14 cellular contexts compared by ENCODE assay signal in the genomic region with DNA sequence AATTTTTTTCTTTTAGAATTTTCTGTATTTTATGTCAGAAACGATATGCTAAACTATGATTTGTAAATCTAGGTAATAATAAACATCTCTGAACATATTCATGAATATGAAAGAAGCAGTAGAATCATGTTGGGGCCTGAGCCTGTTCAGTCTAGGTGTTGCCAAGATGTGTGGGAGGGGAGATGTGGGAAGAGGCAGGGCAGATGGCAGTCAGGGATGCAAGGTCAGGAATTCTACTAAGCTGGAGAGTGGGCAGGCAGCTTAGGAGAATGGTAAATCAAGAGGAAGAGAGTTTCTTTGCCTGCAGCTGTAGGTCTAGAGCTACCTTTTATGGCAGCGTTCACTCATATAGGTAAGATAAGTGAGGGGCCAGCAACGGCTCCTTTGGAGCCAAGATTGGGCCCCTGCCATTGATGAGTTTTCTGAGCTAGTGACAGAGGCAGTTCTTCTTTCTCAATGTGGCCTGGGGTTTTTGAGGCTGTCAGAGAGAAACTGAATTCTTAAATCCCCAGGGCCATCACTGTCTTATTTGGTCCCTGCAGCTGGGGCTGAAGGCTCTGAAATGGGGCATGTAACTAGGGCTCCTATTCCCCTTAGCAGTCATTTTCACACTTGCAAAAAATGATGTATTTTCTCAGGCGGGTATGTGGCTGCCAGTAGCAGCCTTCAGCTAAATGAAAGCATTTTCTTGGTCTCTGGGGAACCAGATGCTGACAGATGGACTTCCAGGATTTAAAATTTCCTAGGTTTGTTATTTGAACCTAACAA.
DNase-seq lines count a peak whose midpoint lies in the region; ATAC-seq and TF ChIP-seq lines count a peak whose summit lies in the region.
"Had no signal": no experiment of that assay in that cellular context is flagged by ENCODE, and none has a peak within 500 bp of the region (broad histone marks: within the 10 kb centered on the region; RNA-seq: fewer than 3 reads in every experiment).

No MANE protein-coding gene starts in this region.

- no peaks in the 10 kb centered on the region for H3K27me3 Mint-ChIP-seq in CD4-positive, alpha-beta T cell
- H3K27me3 Mint-ChIP-seq: activated naive CD8-positive, alpha-beta T cell treated with anti-CD3 and anti-CD28 coated beads for 36 hours; naive B cell had no signal

- no peaks in the 10 kb centered on the region for H3K4me1 Mint-ChIP-seq in CD4-positive, alpha-beta T cell (ENCODE audit: low read depth)
- H3K4me1 Mint-ChIP-seq: activated naive CD8-positive, alpha-beta T cell treated with anti-CD3 and anti-CD28 coated beads for 36 hours; naive B cell had no signal

- POLR2A ChIA-PET in CD4-positive, alpha-beta T cell (lab: Charles Lee), result no interaction called here

- no peaks in the 10 kb centered on the region for H3K9me3 ChIP-seq in CD4-positive, alpha-beta T cell (ENCODE audit: control insufficient read depth, low read length)
- no peaks in the 10 kb centered on the region for H3K9me3 ChIP-seq in BE2C
- H3K9me3 ChIP-seq in gastroesophageal sphincter, result no peaks in the 10 kb centered on the region
- H3K9me3 ChIP-seq: thoracic aorta had no signal

- no peaks in the 10 kb centered on the region for H3K36me3 ChIP-seq in BE2C
- no peaks in the 10 kb centered on the region for H3K36me3 ChIP-seq in gastroesophageal sphincter
- H3K36me3 ChIP-seq: thoracic aorta had no signal

- intact Hi-C loops in CD4-positive, alpha-beta T cell (cut with DNase I, micrococcal nuclease), result no loop called here

- H3K27ac ChIP-seq in CD4-positive, alpha-beta T cell (ENCODE audit: low read depth, low read length), result no peak overlapping the region
- H3K27ac ChIP-seq in gastroesophageal sphincter, result no peak overlapping the region
- H3K27ac ChIP-seq in foreskin keratinocyte, result no peak overlapping the region
- H3K27ac ChIP-seq: thoracic aorta had no signal

- H3K4me3 Mint-ChIP-seq in CD4-positive, alpha-beta T cell, result no peak overlapping the region
- H3K4me3 Mint-ChIP-seq: activated naive CD8-positive, alpha-beta T cell treated with anti-CD3 and anti-CD28 coated beads for 36 hours; naive B cell had no signal

- no peak overlapping the region for H3K27ac Mint-ChIP-seq in CD4-positive, alpha-beta T cell
- H3K27ac Mint-ChIP-seq: activated naive CD8-positive, alpha-beta T cell treated with anti-CD3 and anti-CD28 coated beads for 36 hours; naive B cell had no signal

- H3K9me3 Mint-ChIP-seq in CD4-positive, alpha-beta T cell, result peaks cover 4% of the 10 kb centered on the region

- CTCF ChIA-PET in CD4-positive, alpha-beta T cell (lab: Charles Lee), result no interaction called here

- H3K27me3 ChIP-seq in CD4-positive, alpha-beta T cell (ENCODE audit: control insufficient read depth, insufficient read depth, low read length), result no peaks in the 10 kb centered on the region
- H3K27me3 ChIP-seq in BE2C (no peaks in the 10 kb centered on the region), gastroesophageal sphincter (no peaks in the 10 kb centered on the region), foreskin keratinocyte (no peaks in the 10 kb centered on the region)

- TF ChIP-seq EP300 in gastroesophageal sphincter (IDR thresholded peaks at IDR 0.05), result no peak

- peaks cover 8% of the 10 kb centered on the region for H3K4me1 ChIP-seq in BE2C
- no peaks in the 10 kb centered on the region for H3K4me1 ChIP-seq in gastroesophageal sphincter
- H3K4me1 ChIP-seq in foreskin keratinocyte, result peaks cover 4% of the 10 kb centered on the region

- DNase-seq in myocyte (ENCODE audit: low read depth) (peak; percentile 32), BE2C (no peak), foreskin keratinocyte (no peak)
- no peak for DNase-seq in CD4-positive, alpha-beta T cell
- DNase-seq: activated CD4-positive, CD25-positive, alpha-beta regulatory T cell; activated naive CD8-positive, alpha-beta T cell treated with anti-CD3 and anti-CD28 coated beads for 36 hours; MV-4-11; naive B cell had no signal

- 71 to 81% methylated on average over 3 to 4 of the region's 4 CpGs for WGBS in gastroesophageal sphincter (ENCODE audit: low coverage in 1 of 2), 2 donors

- H3K36me3 Mint-ChIP-seq in CD4-positive, alpha-beta T cell (ENCODE audit: low read depth), result no peaks in the 10 kb centered on the region
- H3K36me3 Mint-ChIP-seq: activated naive CD8-positive, alpha-beta T cell treated with anti-CD3 and anti-CD28 coated beads for 36 hours; naive B cell had no signal

- TF ChIP-seq CTCF in CD4-positive, alpha-beta T cell (IDR thresholded peaks at IDR 0.05), result no peak
- TF ChIP-seq CTCF in BE2C (IDR thresholded peaks at IDR 0.05; ENCODE audit: low read depth, low read length) (no peak), gastroesophageal sphincter (IDR thresholded peaks at IDR 0.05) (no peak), foreskin keratinocyte (conservative IDR thresholded peaks at IDR 0.05) (no peak)

- H3K4me3 ChIP-seq in BE2C (ENCODE audit: low read depth, low read length) (no peak overlapping the region), gastroesophageal sphincter (no peak overlapping the region)
- H3K4me3 ChIP-seq: thoracic aorta had no signal

- TF ChIP-seq POLR2A in gastroesophageal sphincter (IDR thresholded peaks at IDR 0.05), result no peak

- peak; percentile 87 for ATAC-seq in GM19025 (IDR thresholded peaks at IDR 0.05; ENCODE audit: low read depth, unreplicated experiment)
- ATAC-seq in HG02588 (IDR thresholded peaks at IDR 0.05; ENCODE audit: unreplicated experiment), result peak; percentile 82
- ATAC-seq in HG03520 (IDR thresholded peaks at IDR 0.05; ENCODE audit: unreplicated experiment), result peak; percentile 74
- no peak for ATAC-seq in CD4-positive, alpha-beta T cell (ENCODE audit: poor library complexity)
- ATAC-seq in gastroesophageal sphincter, result no peak
- no peak for ATAC-seq in foreskin keratinocyte
- ATAC-seq: HCT116 had no signal

Comparison
In these comparisons a context has a peak if more than half of its experiments do, and no peak if none do; other contexts are left out.
1. ATAC-seq: peak in GM19025 (single experiment), HG02588 (single experiment) and HG03520 (single experiment); none in CD4-positive, alpha-beta T cell (single experiment), gastroesophageal sphincter (single experiment) and foreskin keratinocyte (single experiment).